17 cellular contexts compared by ENCODE assay signal in the genomic region with DNA sequence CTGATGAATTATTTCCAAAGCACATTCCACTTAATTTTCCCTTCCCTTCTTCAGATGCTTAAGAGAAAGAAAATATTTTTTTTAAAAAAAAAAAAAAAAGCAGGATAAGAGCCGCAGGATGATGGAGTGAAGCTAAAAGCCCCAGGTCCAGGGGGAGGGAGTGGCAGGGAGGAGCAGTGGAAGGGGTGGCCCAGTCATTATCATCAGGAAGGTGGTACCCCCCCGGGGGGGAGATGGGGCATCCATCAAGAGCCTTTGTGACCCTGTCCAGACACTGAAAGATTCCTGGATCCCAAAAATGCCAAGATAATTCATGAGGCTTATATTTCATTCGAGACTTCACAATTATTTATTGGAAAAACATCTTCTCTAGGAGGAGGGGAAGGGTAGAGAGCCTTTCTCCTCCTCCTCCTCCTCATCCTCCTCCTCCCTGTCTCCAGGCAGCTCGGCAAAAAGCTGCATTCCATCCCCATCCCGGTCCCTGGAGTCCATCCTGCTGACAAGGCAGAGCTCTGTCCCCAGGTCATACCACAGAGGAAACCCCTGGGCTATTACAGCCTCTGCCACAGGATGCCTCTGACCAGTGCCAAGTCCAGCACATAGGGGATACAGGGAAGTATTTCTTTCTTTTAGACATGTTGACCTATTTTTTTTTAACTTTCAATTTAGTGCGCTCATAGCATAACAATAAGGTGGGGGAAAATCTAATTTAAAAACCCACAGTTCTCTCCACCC.
DNase-seq lines count a peak whose midpoint lies in the region; ATAC-seq, FAIRE-seq and TF ChIP-seq lines count a peak whose summit lies in the region.
"Had no signal": no experiment of that assay in that cellular context is flagged by ENCODE, and none has a peak within 500 bp of the region (broad histone marks: within the 10 kb centered on the region; RNA-seq: fewer than 3 reads in every experiment).

No MANE protein-coding gene starts in this region.

- no peak for TF ChIP-seq POLR2A in A549 (IDR thresholded peaks at IDR 0.05; ENCODE audit: low read length)

- H3K4me3 ChIP-seq in A549 = no peak overlapping the region
- no peak overlapping the region for H3K4me3 ChIP-seq in choroid plexus epithelial cell (ENCODE audit: low read depth, low read length)
- no peak overlapping the region for H3K4me3 ChIP-seq in left lung
- no peak overlapping the region for H3K4me3 ChIP-seq in CD4-positive, alpha-beta memory T cell (ENCODE audit: low read length in 2 of 2)
- H3K4me3 ChIP-seq: lung had no signal

- FAIRE-seq in A549 (lab: Jason Lieb, UNC) = no peak
- FAIRE-seq: D721Med had no signal

- peaks cover 15 to 41% of the 10 kb centered on the region in 2 donors for H3K27me3 Mint-ChIP-seq in T-cell
- H3K27me3 Mint-ChIP-seq in CD4-positive, alpha-beta memory T cell = peaks cover 6 to 19% of the 10 kb centered on the region in 2 donors

- H3K9me3 Mint-ChIP-seq in T-cell = peaks cover 11 to 17% (median 12%) of the 10 kb centered on the region in 3 donors
- H3K9me3 Mint-ChIP-seq in CD4-positive, alpha-beta memory T cell = peaks cover 0 to 22% (median 14%) of the 10 kb centered on the region in 8 donors

- TF ChIP-seq CTCF in A549 (IDR thresholded peaks at IDR 0.05) = no peak
- TF ChIP-seq CTCF in choroid plexus epithelial cell (conservative IDR thresholded peaks at IDR 0.05; ENCODE audit: low read depth, low read length) = no peak
- no peak for TF ChIP-seq CTCF in left lung (IDR thresholded peaks at IDR 0.05)

- 47% methylated on average over 6 of the region's 6 CpGs for WGBS in A549 (ENCODE audit: missing lambda C conversion rate)

- no peaks in the 10 kb centered on the region for H3K36me3 Mint-ChIP-seq in T-cell
- peaks cover 0 to 4% of the 10 kb centered on the region in 2 donors for H3K36me3 Mint-ChIP-seq in CD4-positive, alpha-beta memory T cell
- H3K36me3 Mint-ChIP-seq: activated naive CD8-positive, alpha-beta T cell treated with anti-CD3 and anti-CD28 coated beads for 36 hours had no signal

- peak overlapping the region in 1 of 2 experiments; percentile 54; a peak in 3 of 6 replicates for H3K27ac ChIP-seq in A549
- H3K27ac ChIP-seq in left lung = peak overlapping the region in 1 of 2 donors; percentile 13
- H3K27ac ChIP-seq in CD4-positive, alpha-beta memory T cell (ENCODE audit: low read depth, low read length) = no peak overlapping the region

- peaks cover 0 to 36% of the 10 kb centered on the region in 2 donors for H3K27me3 ChIP-seq in left lung
- no peaks in the 10 kb centered on the region for H3K27me3 ChIP-seq in CD4-positive, alpha-beta memory T cell (ENCODE audit: insufficient read depth, low read length)

- DNase-seq in A549 (ENCODE audit: low read depth in 1 of 2, low spot score in 1 of 2) (no peak), HT1080 (ENCODE audit: low read depth) (peak; percentile 58), choroid plexus epithelial cell (ENCODE audit: low read depth) (peak; percentile 21), left lung (no peak), T-cell (no peak)
- DNase-seq in activated CD8-positive, alpha-beta memory T cell treated with anti-CD3 and anti-CD28 coated beads, Interleukin-2, amount 50 U/mL, for 48 hours = no peak
- DNase-seq in CD4-positive, alpha-beta memory T cell = no peak
- DNase-seq: activated CD4-positive, alpha-beta T cell treated with anti-CD3 and anti-CD28 coated beads for 36 hours; activated naive CD8-positive, alpha-beta T cell treated with anti-CD3 and anti-CD28 coated beads for 36 hours; activated T-cell treated with anti-CD3 and anti-CD28 coated beads for 4 hours; hypothalamus; NCI-H187; NCI-H526 treated with DMSO at 0.1 percent for 48 hours; stimulated activated naive CD4-positive, alpha-beta T cell had no signal

- H3K27ac Mint-ChIP-seq in T-cell = no peak overlapping the region
- no peak overlapping the region for H3K27ac Mint-ChIP-seq in CD4-positive, alpha-beta memory T cell
- H3K27ac Mint-ChIP-seq: activated CD4-positive, alpha-beta T cell treated with anti-CD3 and anti-CD28 coated beads for 36 hours; activated naive CD8-positive, alpha-beta T cell treated with anti-CD3 and anti-CD28 coated beads for 36 hours had no signal

- CTCF ChIA-PET in A549 (lab: Yijun Ruan, JAX) (interaction anchor here (1.2 to 3.9 kb wide), 3 partner anchors 11 to 616 kb away, joined by 6 to 14 read pairs (median 9); partner anchors contain the start of gene TWIST2), T-cell (lab: Charles Lee) (no interaction called here)
- CTCF ChIA-PET in CD4-positive, alpha-beta memory T cell (lab: Charles Lee; ENCODE audit: partially characterized antibody) = interaction anchor here (1.3 kb wide), 1 partner anchor 10 kb away, joined by 6 read pairs; no protein-coding TSS in a partner anchor

- no peak for TF ChIP-seq RAD21 in A549 (conservative IDR thresholded peaks at IDR 0.05 in 1 of 2, IDR thresholded peaks at IDR 0.05 in 1 of 2)

- H3K9me3 ChIP-seq in A549 (peaks cover 13% of the 10 kb centered on the region), left lung (peaks cover 0 to 6% of the 10 kb centered on the region in 2 donors)
- H3K9me3 ChIP-seq in CD4-positive, alpha-beta memory T cell (ENCODE audit: control insufficient read depth in 1 of 2, low read length in 2 of 2) = peaks cover 0 to 4% of the 10 kb centered on the region in 2 donors

- H3K4me3 Mint-ChIP-seq in T-cell = no peak overlapping the region
- no peak overlapping the region for H3K4me3 Mint-ChIP-seq in CD4-positive, alpha-beta memory T cell
- H3K4me3 Mint-ChIP-seq: activated CD4-positive, alpha-beta T cell treated with anti-CD3 and anti-CD28 coated beads for 36 hours; activated naive CD8-positive, alpha-beta T cell treated with anti-CD3 and anti-CD28 coated beads for 36 hours had no signal

- TF ChIP-seq EP300 in A549 (IDR thresholded peaks at IDR 0.05) = no peak

- POLR2A ChIA-PET in A549 (lab: Yijun Ruan, JAX) = no interaction called here
- POLR2A ChIA-PET in T-cell (lab: Charles Lee) = no interaction called here
- POLR2A ChIA-PET in CD4-positive, alpha-beta memory T cell (lab: Charles Lee; ENCODE audit: partially characterized antibody) = no interaction called here

- peak overlapping the region; percentile 56 for H3K4me2 ChIP-seq in A549

- intact Hi-C loops in left lung (cut with DNase I) = no loop called here
- intact Hi-C loops in CD4-positive, alpha-beta memory T cell (cut with micrococcal nuclease) = no loop called here

- ATAC-seq in A549 (no peak), left lung (peak; percentile 16), T-cell (replicated peaks in 1 of 4) (no peak), HG03520 (IDR thresholded peaks at IDR 0.05; ENCODE audit: unreplicated experiment) (no peak)
- ATAC-seq: activated CD4-positive, alpha-beta T cell treated with anti-CD3 and anti-CD28 coated beads for 36 hours had no signal

- H3K4me1 ChIP-seq in A549 (peaks cover 25% of the 10 kb centered on the region), left lung (no peaks in the 10 kb centered on the region)
- H3K4me1 ChIP-seq in CD4-positive, alpha-beta memory T cell (ENCODE audit: insufficient read depth, low read length) = no peaks in the 10 kb centered on the region

- no peaks in the 10 kb centered on the region for H3K4me1 Mint-ChIP-seq in T-cell
- no peaks in the 10 kb centered on the region for H3K4me1 Mint-ChIP-seq in CD4-positive, alpha-beta memory T cell
- H3K4me1 Mint-ChIP-seq: activated CD4-positive, alpha-beta T cell treated with anti-CD3 and anti-CD28 coated beads for 36 hours; activated naive CD8-positive, alpha-beta T cell treated with anti-CD3 and anti-CD28 coated beads for 36 hours had no signal

- no peaks in the 10 kb centered on the region for H3K36me3 ChIP-seq in left lung
- no peaks in the 10 kb centered on the region for H3K36me3 ChIP-seq in CD4-positive, alpha-beta memory T cell (ENCODE audit: insufficient read depth, low read length)

TF ChIP-seq in A549, 52 proteins besides CTCF, POLR2A, EP300 and RAD21:
- TF ChIP-seq MAFK (IDR thresholded peaks at IDR 0.05; ENCODE audit: partially characterized antibody) (peak; percentile 5), HOXB5 (CRISPR knock-in tag; IDR thresholded peaks at IDR 0.05) (no peak)
- TF ChIP-seq, protein P1, sequence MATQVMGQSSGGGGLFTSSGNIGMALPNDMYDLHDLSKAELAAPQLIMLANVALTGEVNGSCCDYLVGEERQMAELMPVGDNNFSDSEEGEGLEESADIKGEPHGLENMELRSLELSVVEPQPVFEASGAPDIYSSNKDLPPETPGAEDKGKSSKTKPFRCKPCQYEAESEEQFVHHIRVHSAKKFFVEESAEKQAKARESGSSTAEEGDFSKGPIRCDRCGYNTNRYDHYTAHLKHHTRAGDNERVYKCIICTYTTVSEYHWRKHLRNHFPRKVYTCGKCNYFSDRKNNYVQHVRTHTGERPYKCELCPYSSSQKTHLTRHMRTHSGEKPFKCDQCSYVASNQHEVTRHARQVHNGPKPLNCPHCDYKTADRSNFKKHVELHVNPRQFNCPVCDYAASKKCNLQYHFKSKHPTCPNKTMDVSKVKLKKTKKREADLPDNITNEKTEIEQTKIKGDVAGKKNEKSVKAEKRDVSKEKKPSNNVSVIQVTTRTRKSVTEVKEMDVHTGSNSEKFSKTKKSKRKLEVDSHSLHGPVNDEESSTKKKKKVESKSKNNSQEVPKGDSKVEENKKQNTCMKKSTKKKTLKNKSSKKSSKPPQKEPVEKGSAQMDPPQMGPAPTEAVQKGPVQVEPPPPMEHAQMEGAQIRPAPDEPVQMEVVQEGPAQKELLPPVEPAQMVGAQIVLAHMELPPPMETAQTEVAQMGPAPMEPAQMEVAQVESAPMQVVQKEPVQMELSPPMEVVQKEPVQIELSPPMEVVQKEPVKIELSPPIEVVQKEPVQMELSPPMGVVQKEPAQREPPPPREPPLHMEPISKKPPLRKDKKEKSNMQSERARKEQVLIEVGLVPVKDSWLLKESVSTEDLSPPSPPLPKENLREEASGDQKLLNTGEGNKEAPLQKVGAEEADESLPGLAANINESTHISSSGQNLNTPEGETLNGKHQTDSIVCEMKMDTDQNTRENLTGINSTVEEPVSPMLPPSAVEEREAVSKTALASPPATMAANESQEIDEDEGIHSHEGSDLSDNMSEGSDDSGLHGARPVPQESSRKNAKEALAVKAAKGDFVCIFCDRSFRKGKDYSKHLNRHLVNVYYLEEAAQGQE (IDR thresholded peaks at IDR 0.05) = no peak
TF ChIP-seq in A549: peak in this region for 1.

Comparison
In these comparisons a context has a peak if more than half of its experiments do, and no peak if none do; other contexts are left out.
1. DNase-seq: peak in HT1080 (single experiment) and choroid plexus epithelial cell (single experiment); none in A549 (0 of 2), left lung (0 of 2), T-cell (0 of 34), activated CD8-positive, alpha-beta memory T cell treated with anti-CD3 and anti-CD28 coated beads, Interleukin-2, amount 50 U/mL, for 48 hours (single experiment) and CD4-positive, alpha-beta memory T cell (0 of 5).
2. CTCF ChIA-PET loops: an anchor here in A549 (1.2 to 3.9 kb wide) and CD4-positive, alpha-beta memory T cell (1.3 kb wide); none called in T-cell.